ENCODE assay signal across 8 cellular contexts in genomic region chr1:154870117-154870571, GRCh38. TPM values are rescaled to one million over a fixed set of nuclear protein-coding genes. Genes with fewer than 3 reads are reported as not detected.
A peak's percentile ranks its signal among the peaks of the same experiment; 100 is the strongest.
DNase-seq lines count a peak whose midpoint lies in the region; ATAC-seq and TF ChIP-seq lines count a peak whose summit lies in the region.

TSS of gene KCNN3 (minus strand) at chr1:154870281. CDS start at chr1:154869964, 317 bp downstream.

- intact Hi-C loops in aorta (cut with DNase I) = no loop called here

- ATAC-seq in HG02623 (IDR thresholded peaks at IDR 0.05; ENCODE audit: unreplicated experiment) (peak; percentile 79), aorta (ENCODE audit: low FRiP score) (peak; percentile 96)

- H3K9me3 ChIP-seq in right atrium auricular region (no peaks in the 10 kb centered on the region), aorta (ENCODE audit: control insufficient read depth, low read length) (no peaks in the 10 kb centered on the region)

- DNase-seq in GM12864 (ENCODE audit: low read depth) = peak; percentile 85
- DNase-seq in NCI-H1105 treated with DMSO at 0.1 percent for 48 hours (lab: John Stamatoyannopoulos, UW) = peak; percentile 94
- peak; percentile 91 for DNase-seq in SW480 (ENCODE audit: low spot score)
- DNase-seq in right atrium auricular region (ENCODE audit: low spot score) = peak; percentile 94
- peak; percentile 74 for DNase-seq in pulmonary artery endothelial cell (ENCODE audit: low read depth, low spot score)
- peak; percentile 95 to 97 for DNase-seq in aorta

- no peaks in the 10 kb centered on the region for H3K27me3 ChIP-seq in right atrium auricular region
- peaks cover 0 to 1% of the 10 kb centered on the region in 2 donors for H3K27me3 ChIP-seq in aorta (ENCODE audit: control insufficient read depth in 1 of 2, insufficient read depth in 2 of 2, low read length in 1 of 2)

- H3K4me1 ChIP-seq in right atrium auricular region (peaks cover 0 to 44% of the 10 kb centered on the region in 2 donors), aorta (ENCODE audit: control insufficient read depth in 1 of 2, insufficient read depth in 2 of 2, low read length in 2 of 2) (no peaks in the 10 kb centered on the region)

- H3K27ac ChIP-seq in angular gyrus (ENCODE audit: low read depth, low read length) (peak within 1 kb of the TSS; percentile 26), right atrium auricular region (peak within 1 kb of the TSS; percentile 27 to 67), aorta (ENCODE audit: low read depth in 1 of 2, low read length in 2 of 2) (no peak within 1 kb of the TSS)

- H3K4me3 ChIP-seq in GM12864 (ENCODE audit: low read depth, low read length) = peak within 1 kb of the TSS; percentile 60
- peak within 1 kb of the TSS; percentile 14 to 61 for H3K4me3 ChIP-seq in right atrium auricular region
- H3K4me3 ChIP-seq in aorta (ENCODE audit: low read length in 2 of 2) = peak within 1 kb of the TSS in 1 of 2 donors; percentile 30

- H3K36me3 ChIP-seq in right atrium auricular region = no peaks in the 10 kb centered on the region
- no peaks in the 10 kb centered on the region for H3K36me3 ChIP-seq in aorta (ENCODE audit: control insufficient read depth in 1 of 2, insufficient read depth in 2 of 2, low read length in 1 of 2)

- WGBS in aorta, 2 donors = 0 to 1% methylated on average over 16 to 17 of the region's 17 CpGs

- no peak for TF ChIP-seq CTCF in GM12864 (IDR thresholded peaks at IDR 0.05; ENCODE audit: low read depth, low read length, missing control alignments)
- no peak for TF ChIP-seq CTCF in right atrium auricular region (IDR thresholded peaks at IDR 0.05)

RNA-seq across cellular contexts. Expression of gene KCNN3, which starts in this region (rescaled TPM):
- total RNA-seq in right atrium auricular region (1 to 10 TPM; 3.9 to 4.4 TPM), pulmonary artery endothelial cell (0.20 and 1.4 TPM in 2 replicates), aorta (1 to 10 TPM; 3.2 to 4.7 TPM)
- under 1 TPM; 0.08 to 0.50 TPM for polyA plus RNA-seq in aorta

Comparison
In these comparisons a context has a peak if more than half of its experiments do, and no peak if none do; other contexts are left out.
1. H3K27ac ChIP-seq: peak in angular gyrus (single experiment) and right atrium auricular region (2 of 2); none in aorta (0 of 2).
2. Peak in every context shown above with its lines, with median percentiles within 50 percentile points of each other: DNase-seq.